Comparison of ENCODE assay signal across 18 cellular contexts in genomic region chr1:209266590-209267172, GRCh38.
DNase-seq lines count a peak whose midpoint lies in the region; TF ChIP-seq lines count a peak whose summit lies in the region.
"Had no signal": no experiment of that assay in that cellular context is flagged by ENCODE, and none has a peak within 500 bp of the region (broad histone marks: within the 10 kb centered on the region; RNA-seq: fewer than 3 reads in every experiment).

No MANE protein-coding gene starts in this region.

- peak overlapping the region; percentile 73 for H3K27ac ChIP-seq in epithelial cell of prostate
- H3K27ac ChIP-seq: stomach had no signal

- DNase-seq in AG09309 (ENCODE audit: low read depth) (peak; percentile 14), M059J (ENCODE audit: low read depth) (peak; percentile 53), epithelial cell of prostate (ENCODE audit: low read depth, low spot score) (peak; percentile 78), mesothelial cell of epicardium (ENCODE audit: low spot score in 2 of 2, unreplicated experiment in 2 of 2) (no peak), foreskin melanocyte (no peak), NCI-H345 treated with DMSO at 0.1 percent for 48 hours (lab: John Stamatoyannopoulos, UW; ENCODE audit: unreplicated experiment) (no peak)
- no peak for DNase-seq in stimulated activated CD4-positive, alpha-beta T cell treated with anti-CD3 and anti-CD28 coated beads, Interleukin-2, amount 100 ng/mL, for 48 hours
- DNase-seq in stimulated activated CD4-positive, alpha-beta T cell treated with anti-CD3 and anti-CD28 coated beads, Interleukin-4, amount 100 ng/mL, for 4 hours, result no peak
- DNase-seq: activated CD8-positive, alpha-beta T cell treated with anti-CD3 and anti-CD28 coated beads, Interleukin-2, amount 10 ng/mL, durations not matched to agents 7 days and 5 days; activated T-cell treated with anti-CD3 and anti-CD28 coated beads, Interleukin-2, amount 50 U/mL, for 72 hours; CD4-positive, alpha-beta memory T cell; DND-41; NCI-H1694; NCI-H446 treated with DMSO at 0.1 percent for 48 hours; retina; stomach had no signal

- H3K4me1 Mint-ChIP-seq in mesothelial cell of epicardium, result peaks cover 38% of the 10 kb centered on the region
- H3K4me1 Mint-ChIP-seq: CD4-positive, alpha-beta memory T cell had no signal

- H3K9me3 Mint-ChIP-seq in mesothelial cell of epicardium, result peaks cover 12% of the 10 kb centered on the region
- H3K9me3 Mint-ChIP-seq: activated T-cell treated with anti-CD3 and anti-CD28 coated beads, Interleukin-2, amount 50 U/mL, for 72 hours; natural killer cell treated with Interleukin-12 subunit alpha and Interleukin-12 subunit beta and Interleukin-15 and Interleukin-18, amount 100 ng/mL, for 72 hours had no signal

- H3K4me3 ChIP-seq in AG09309 (ENCODE audit: control insufficient read depth, low read depth, low read length), result no peak overlapping the region
- H3K4me3 ChIP-seq: lung, stomach had no signal

- H3K36me3 Mint-ChIP-seq in mesothelial cell of epicardium, result no peaks in the 10 kb centered on the region
- H3K36me3 Mint-ChIP-seq: CD4-positive, alpha-beta memory T cell; natural killer cell treated with Interleukin-12 subunit alpha and Interleukin-12 subunit beta and Interleukin-15 and Interleukin-18, amount 100 ng/mL, for 72 hours had no signal

- no peaks in the 10 kb centered on the region for H3K27me3 Mint-ChIP-seq in mesothelial cell of epicardium (ENCODE audit: low read depth)
- H3K27me3 Mint-ChIP-seq: natural killer cell treated with Interleukin-12 subunit alpha and Interleukin-12 subunit beta and Interleukin-15 and Interleukin-18, amount 100 ng/mL, for 72 hours had no signal

- peak overlapping the region; percentile 89 for H3K27ac Mint-ChIP-seq in mesothelial cell of epicardium
- H3K27ac Mint-ChIP-seq: activated CD8-positive, alpha-beta T cell treated with anti-CD3 and anti-CD28 coated beads, Interleukin-2, amount 10 ng/mL, durations not matched to agents 7 days and 5 days; activated T-cell treated with anti-CD3 and anti-CD28 coated beads, Interleukin-2, amount 50 U/mL, for 72 hours; CD4-positive, alpha-beta memory T cell; natural killer cell treated with Interleukin-12 subunit alpha and Interleukin-12 subunit beta and Interleukin-15 and Interleukin-18, amount 100 ng/mL, for 72 hours had no signal

- H3K4me3 Mint-ChIP-seq in mesothelial cell of epicardium, result no peak overlapping the region
- H3K4me3 Mint-ChIP-seq: activated CD8-positive, alpha-beta T cell treated with anti-CD3 and anti-CD28 coated beads, Interleukin-2, amount 10 ng/mL, durations not matched to agents 7 days and 5 days; activated T-cell treated with anti-CD3 and anti-CD28 coated beads, Interleukin-2, amount 50 U/mL, for 72 hours; CD4-positive, alpha-beta memory T cell; natural killer cell treated with Interleukin-12 subunit alpha and Interleukin-12 subunit beta and Interleukin-15 and Interleukin-18, amount 100 ng/mL, for 72 hours had no signal

- no peak for TF ChIP-seq CTCF in AG09309 (IDR thresholded peaks at IDR 0.05; ENCODE audit: control insufficient read depth, insufficient read depth, low read depth, low read length, missing control alignments)
- no peak for TF ChIP-seq CTCF in mesothelial cell of epicardium (IDR thresholded peaks at IDR 0.05; ENCODE audit: unreplicated experiment)

Comparison
In these comparisons a context has a peak if more than half of its experiments do, and no peak if none do; other contexts are left out.
1. DNase-seq: peak in AG09309 (single experiment), M059J (single experiment) and epithelial cell of prostate (single experiment); none in mesothelial cell of epicardium (0 of 2), stimulated activated CD4-positive, alpha-beta T cell treated with anti-CD3 and anti-CD28 coated beads, Interleukin-2, amount 100 ng/mL, for 48 hours (0 of 2), stimulated activated CD4-positive, alpha-beta T cell treated with anti-CD3 and anti-CD28 coated beads, Interleukin-4, amount 100 ng/mL, for 4 hours (0 of 2), foreskin melanocyte (single experiment) and NCI-H345 treated with DMSO at 0.1 percent for 48 hours (single experiment).